ENCODE assay signal across 1 cellular context in the genomic region with DNA sequence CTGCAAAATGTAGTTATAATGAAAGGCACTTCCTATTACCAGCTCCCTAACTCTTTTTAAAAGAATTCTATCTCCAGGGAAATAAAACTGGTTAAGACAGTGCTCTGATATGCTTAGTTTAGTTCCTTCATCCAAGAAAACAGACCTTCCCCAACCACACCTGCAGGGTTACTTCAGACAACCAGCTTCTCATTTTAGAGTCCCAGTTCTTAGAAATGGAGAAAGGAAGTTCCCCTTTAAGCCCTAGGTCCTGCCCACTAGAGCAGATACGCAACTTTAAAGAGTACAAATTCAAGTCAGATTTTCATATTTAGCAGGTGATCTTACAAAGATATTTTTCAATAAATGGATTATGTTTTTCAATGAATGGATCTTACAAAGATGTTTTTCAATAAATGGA.
TF ChIP-seq lines count a peak whose summit lies in the region.

No MANE protein-coding gene starts in this region.

TF ChIP-seq in GM12878, 131 proteins besides CTCF, POLR2A, EP300 and RAD21:
- 0 out of 2 replicates have a peak, but pooled peaks have one; percentile 8 for TF ChIP-seq SPI1 (IDR thresholded peaks at IDR 0.05; ENCODE audit: borderline replicate concordance, insufficient read depth, low read depth, low read length)
- TF ChIP-seq, protein P1, sequence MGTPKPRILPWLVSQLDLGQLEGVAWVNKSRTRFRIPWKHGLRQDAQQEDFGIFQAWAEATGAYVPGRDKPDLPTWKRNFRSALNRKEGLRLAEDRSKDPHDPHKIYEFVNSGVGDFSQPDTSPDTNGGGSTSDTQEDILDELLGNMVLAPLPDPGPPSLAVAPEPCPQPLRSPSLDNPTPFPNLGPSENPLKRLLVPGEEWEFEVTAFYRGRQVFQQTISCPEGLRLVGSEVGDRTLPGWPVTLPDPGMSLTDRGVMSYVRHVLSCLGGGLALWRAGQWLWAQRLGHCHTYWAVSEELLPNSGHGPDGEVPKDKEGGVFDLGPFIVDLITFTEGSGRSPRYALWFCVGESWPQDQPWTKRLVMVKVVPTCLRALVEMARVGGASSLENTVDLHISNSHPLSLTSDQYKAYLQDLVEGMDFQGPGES (IDR thresholded peaks at IDR 0.05) = no peak
